Comparison of ENCODE assay signal across 1 cellular context in the genomic region with DNA sequence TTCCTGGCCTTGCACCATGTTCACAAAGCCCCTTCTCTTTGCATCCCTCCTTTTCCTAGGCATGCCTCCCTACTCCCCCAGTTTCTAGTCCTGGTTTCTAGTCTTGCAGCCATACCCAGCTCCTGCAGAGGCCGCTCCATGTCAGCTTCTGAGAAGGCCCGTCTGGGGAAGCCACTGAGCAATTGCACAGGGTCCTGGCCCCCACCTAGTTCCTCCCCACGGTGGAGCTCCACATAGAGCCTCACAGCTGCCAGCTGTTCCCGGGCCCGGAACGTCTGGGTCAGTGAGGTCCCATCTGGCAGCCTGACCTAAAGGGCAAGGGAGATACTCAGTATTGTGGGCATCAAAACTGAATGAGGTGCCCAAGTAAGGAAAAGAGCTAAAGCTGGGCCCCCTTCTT.
TF ChIP-seq lines count a peak whose summit lies in the region.

No MANE protein-coding gene starts in this region.

TF ChIP-seq in HEK293T, 16 proteins besides CTCF, POLR2A, EP300 and RAD21:
- no peak for TF ChIP-seq SUZ12 (IDR thresholded peaks at IDR 0.05)
- TF ChIP-seq, protein P1, sequence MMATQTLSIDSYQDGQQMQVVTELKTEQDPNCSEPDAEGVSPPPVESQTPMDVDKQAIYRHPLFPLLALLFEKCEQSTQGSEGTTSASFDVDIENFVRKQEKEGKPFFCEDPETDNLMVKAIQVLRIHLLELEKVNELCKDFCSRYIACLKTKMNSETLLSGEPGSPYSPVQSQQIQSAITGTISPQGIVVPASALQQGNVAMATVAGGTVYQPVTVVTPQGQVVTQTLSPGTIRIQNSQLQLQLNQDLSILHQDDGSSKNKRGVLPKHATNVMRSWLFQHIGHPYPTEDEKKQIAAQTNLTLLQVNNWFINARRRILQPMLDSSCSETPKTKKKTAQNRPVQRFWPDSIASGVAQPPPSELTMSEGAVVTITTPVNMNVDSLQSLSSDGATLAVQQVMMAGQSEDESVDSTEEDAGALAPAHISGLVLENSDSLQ (IDR thresholded peaks at IDR 0.05) = no peak
TF ChIP-seq in HEK293T: peak in this region for 0.
